In the genomic region with DNA sequence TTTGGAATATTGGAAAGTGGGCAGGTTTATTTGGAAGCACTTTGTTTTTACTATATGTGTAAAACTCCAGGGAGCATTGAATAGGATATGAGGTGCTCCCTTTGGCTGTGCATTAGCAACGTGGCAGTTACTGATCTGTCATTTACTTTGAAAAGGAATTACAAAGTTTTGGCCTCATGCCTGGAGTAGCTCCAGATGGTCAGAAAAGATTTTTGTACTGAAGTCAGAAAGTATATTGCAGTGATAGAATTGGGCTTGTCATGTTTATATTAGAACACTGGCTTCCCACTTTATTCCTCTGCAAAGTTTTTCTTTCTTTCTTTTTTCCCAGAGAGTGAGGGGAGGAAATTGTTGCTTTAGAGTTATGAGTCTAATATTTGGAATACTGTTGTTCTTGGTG, we compare ENCODE assay signal across 9 cellular contexts. TPM values are rescaled to one million over a fixed set of nuclear protein-coding genes. Genes with fewer than 3 reads are reported as not detected.
A peak's percentile ranks its signal among the peaks of the same experiment; 100 is the strongest.
DNase-seq lines count a peak whose midpoint lies in the region; ATAC-seq lines count a peak whose summit lies in the region.
"Had no signal": no experiment of that assay in that cellular context is flagged by ENCODE, and none has a peak within 500 bp of the region (broad histone marks: within the 10 kb centered on the region; RNA-seq: fewer than 3 reads in every experiment).

No MANE protein-coding gene starts in this region.

- DNase-seq in DMS 273 (lab: John Stamatoyannopoulos, UW; ENCODE audit: unreplicated experiment) (peak; percentile 93), NCI-H446 (lab: John Stamatoyannopoulos, UW) (peak; percentile 81 to 92), dedifferentiated amniotic fluid mesenchymal stem cell (ENCODE audit: extremely low spot score) (peak; percentile 70)
- no peak for DNase-seq in natural killer cell treated with Interleukin-12 subunit alpha and Interleukin-12 subunit beta and Interleukin-15 and Interleukin-18, amount 100 ng/mL, for 72 hours (ENCODE audit: low spot score)
- DNase-seq in stimulated activated CD4-positive, alpha-beta T cell treated with anti-CD3 and anti-CD28 coated beads, Interleukin-4, amount 100 ng/mL, for 1 hour, result no peak
- DNase-seq in effector CD4-positive, alpha-beta T cell, result no peak
- no peak for DNase-seq in activated CD4-positive, alpha-beta T cell treated with anti-CD3 and anti-CD28 coated beads for 48 hours
- DNase-seq: SIG-M5 had no signal

- no peaks in the 10 kb centered on the region for H3K9me3 Mint-ChIP-seq in natural killer cell treated with Interleukin-12 subunit alpha and Interleukin-12 subunit beta and Interleukin-15 and Interleukin-18, amount 100 ng/mL, for 72 hours

- no peak for ATAC-seq in natural killer cell treated with Interleukin-12 subunit alpha and Interleukin-12 subunit beta and Interleukin-15 and Interleukin-18, amount 100 ng/mL, for 72 hours
- no peak for ATAC-seq in HG03135 (IDR thresholded peaks at IDR 0.05; ENCODE audit: unreplicated experiment)

- peaks cover 67 to 83% of the 10 kb centered on the region in 2 donors for H3K4me1 Mint-ChIP-seq in natural killer cell treated with Interleukin-12 subunit alpha and Interleukin-12 subunit beta and Interleukin-15 and Interleukin-18, amount 100 ng/mL, for 72 hours (ENCODE audit: low read depth in 2 of 2)

- H3K27ac Mint-ChIP-seq in natural killer cell treated with Interleukin-12 subunit alpha and Interleukin-12 subunit beta and Interleukin-15 and Interleukin-18, amount 100 ng/mL, for 72 hours, result no peak overlapping the region

- H3K36me3 Mint-ChIP-seq in natural killer cell treated with Interleukin-12 subunit alpha and Interleukin-12 subunit beta and Interleukin-15 and Interleukin-18, amount 100 ng/mL, for 72 hours, result peaks cover 7% of the 10 kb centered on the region

- peak overlapping the region; percentile 4 for H3K4me3 Mint-ChIP-seq in natural killer cell treated with Interleukin-12 subunit alpha and Interleukin-12 subunit beta and Interleukin-15 and Interleukin-18, amount 100 ng/mL, for 72 hours

- H3K27me3 Mint-ChIP-seq in natural killer cell treated with Interleukin-12 subunit alpha and Interleukin-12 subunit beta and Interleukin-15 and Interleukin-18, amount 100 ng/mL, for 72 hours, result no peaks in the 10 kb centered on the region

RNA-seq across cellular contexts. Expression of a gene that starts 26.2 kb away (rescaled TPM):
- 100 to 1,000 TPM; 149 to 217 TPM for total RNA-seq in natural killer cell treated with Interleukin-12 subunit alpha and Interleukin-12 subunit beta and Interleukin-15 and Interleukin-18, amount 100 ng/mL, for 72 hours

Comparison
In these comparisons a context has a peak if more than half of its experiments do, and no peak if none do; other contexts are left out.
1. DNase-seq: peak in DMS 273 (single experiment), NCI-H446 (2 of 2) and dedifferentiated amniotic fluid mesenchymal stem cell (single experiment); none in natural killer cell treated with Interleukin-12 subunit alpha and Interleukin-12 subunit beta and Interleukin-15 and Interleukin-18, amount 100 ng/mL, for 72 hours (single experiment), stimulated activated CD4-positive, alpha-beta T cell treated with anti-CD3 and anti-CD28 coated beads, Interleukin-4, amount 100 ng/mL, for 1 hour (single experiment), effector CD4-positive, alpha-beta T cell (single experiment) and activated CD4-positive, alpha-beta T cell treated with anti-CD3 and anti-CD28 coated beads for 48 hours (single experiment).